ENCODE assay signal across 21 cellular contexts in the genomic region with DNA sequence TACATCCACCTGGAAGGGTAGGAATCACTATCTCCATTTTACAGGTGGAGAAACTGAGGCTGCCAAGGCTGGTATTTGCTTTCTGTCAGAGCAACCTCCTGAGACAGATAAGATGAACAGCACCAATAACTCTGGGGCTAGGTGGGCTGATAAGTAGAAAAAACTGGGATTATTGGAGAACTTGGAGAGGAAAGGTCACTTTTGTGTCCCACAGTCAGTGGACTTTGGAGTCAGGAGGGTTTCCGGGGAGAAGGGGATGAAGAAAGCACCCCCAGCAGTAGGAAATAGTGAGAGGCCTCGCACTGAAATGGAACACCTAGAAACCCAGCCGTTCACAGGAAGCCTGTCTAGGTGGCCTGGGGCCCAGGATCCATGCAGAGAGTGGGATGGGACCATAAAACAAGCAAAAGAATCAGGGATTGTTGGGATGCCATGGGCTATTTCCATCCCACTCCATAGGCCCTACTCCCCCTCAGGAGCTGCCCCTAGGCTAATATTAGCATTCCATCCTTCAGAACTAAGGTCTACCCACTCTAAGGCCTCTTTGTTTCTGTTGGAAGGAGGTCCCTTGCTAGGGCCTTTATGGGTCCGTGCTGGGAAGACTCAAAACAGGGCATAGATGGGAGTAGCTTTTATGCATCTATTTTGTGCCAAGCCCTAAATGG. TPM values are rescaled to one million over a fixed set of nuclear protein-coding genes. Genes with fewer than 3 reads are reported as not detected.
A peak's percentile ranks its signal among the peaks of the same experiment; 100 is the strongest.
DNase-seq lines count a peak whose midpoint lies in the region; ATAC-seq, FAIRE-seq and TF ChIP-seq lines count a peak whose summit lies in the region.
"Had no signal": no experiment of that assay in that cellular context is flagged by ENCODE, and none has a peak within 500 bp of the region (broad histone marks: within the 10 kb centered on the region; RNA-seq: fewer than 3 reads in every experiment).

No MANE protein-coding gene starts in this region.

- H3K4me3 ChIP-seq in HepG2 (replicated peaks in 1 of 3; ENCODE audit: insufficient read depth in 1 of 3, low read depth in 2 of 3, low read length in 3 of 3) (peak overlapping the region in 2 of 3 experiments; percentile 14 to 43; a peak in 3 of 6 replicates), right lobe of liver (no peak overlapping the region), coronary artery (no peak overlapping the region), psoas muscle (no peak overlapping the region)

- H3K27me3 ChIP-seq in HepG2 (ENCODE audit: control insufficient read depth in 1 of 2, insufficient read depth in 2 of 2, low read length in 2 of 2) (no peaks in the 10 kb centered on the region), right lobe of liver (no peaks in the 10 kb centered on the region), psoas muscle (ENCODE audit: insufficient read depth in 3 of 3, low read length in 2 of 3) (no peaks in the 10 kb centered on the region)

- ATAC-seq in HepG2, result peak; percentile 54
- ATAC-seq in right lobe of liver, result no peak
- no peak for ATAC-seq in psoas muscle
- ATAC-seq in GM21723 (IDR thresholded peaks at IDR 0.05; ENCODE audit: unreplicated experiment), result no peak
- ATAC-seq: Panc1 had no signal

- H3K9me3 Mint-ChIP-seq in type B pancreatic cell, result no peaks in the 10 kb centered on the region
- H3K9me3 Mint-ChIP-seq: CD4-positive, alpha-beta T cell; HFFc6 had no signal

- no peak for TF ChIP-seq RAD21 in HepG2 (CRISPR knock-in tag; IDR thresholded peaks at IDR 0.05)

- TF ChIP-seq EP300 in HepG2 (IDR thresholded peaks at IDR 0.05; ENCODE audit: low read depth in 2 of 2, low read length in 2 of 2) (peak in 1 of 2 experiments; percentile 53; a peak in 1 of 4 replicates), HepG2 (CRISPR knock-in tag; IDR thresholded peaks at IDR 0.05; ENCODE audit: borderline replicate concordance) (peak; percentile 47; the same call in 1 of the 2 replicates)

- no peaks in the 10 kb centered on the region for H3K79me2 ChIP-seq in HepG2 (ENCODE audit: insufficient read depth, low read length)

- H3K4me1 Mint-ChIP-seq in type B pancreatic cell (ENCODE audit: unreplicated experiment), result peaks cover 13% of the 10 kb centered on the region

- no peaks in the 10 kb centered on the region for H4K20me1 ChIP-seq in HepG2 (ENCODE audit: insufficient read depth, low read length)

- WGBS in HepG2 (ENCODE audit: low lambda C conversion rate), result 3% methylated on average over 3 of the region's 4 CpGs
- WGBS in right lobe of liver (ENCODE audit: insufficient coverage, low coverage, low lambda C conversion rate, missing lambda C conversion rate), result 68% methylated on average over 2 of the region's 4 CpGs
- 75 to 87% (median 75%) methylated on average over 4 of the region's 4 CpGs for WGBS in psoas muscle, 3 donors

- DNase-seq in HepG2 (ENCODE audit: low spot score) (peak; percentile 91), right lobe of liver (no peak), coronary artery (ENCODE audit: low spot score) (no peak), psoas muscle (no peak), hippocampal formation (lab: John Stamatoyannopoulos, UW) (no peak), type B pancreatic cell (ENCODE audit: extremely low spot score, unreplicated experiment) (no peak), activated gamma-delta T cell (lab: John Stamatoyannopoulos, UW) (no peak)
- DNase-seq: CD4-positive, alpha-beta T cell; DMS79 treated with DMSO at 0.1 percent for 48 hours; GF-D8; HFFc6; NCI-H187 treated with DMSO at 0.1 percent for 48 hours; NCI-H2171; NCI-H446 treated with DMSO at 0.1 percent for 48 hours; NCI-H748 treated with DMSO at 0.1 percent for 48 hours; SHP77 had no signal

- H3K9me3 ChIP-seq in HepG2 (ENCODE audit: low read length) (no peaks in the 10 kb centered on the region), right lobe of liver (no peaks in the 10 kb centered on the region), psoas muscle (no peaks in the 10 kb centered on the region)

- no peak overlapping the region for H3K27ac Mint-ChIP-seq in type B pancreatic cell
- H3K27ac Mint-ChIP-seq: CD4-positive, alpha-beta T cell; HFFc6 had no signal

- no peak overlapping the region for H2AFZ ChIP-seq in HepG2 (ENCODE audit: low read length)

- intact Hi-C loops in HepG2 (cut with micrococcal nuclease; ENCODE audit: unreplicated experiment), result loop anchor here (1.0 to 10.0 kb wide), 3 partner anchors 15 to 48 kb away; partner anchors contain the start of gene FCHSD2
- intact Hi-C loops in right lobe of liver (cut with DNase I), result loop anchor here in 1 of 2 donors (10.0 kb wide), 1 partner anchor 248 kb away; no protein-coding TSS in a partner anchor
- intact Hi-C loops in psoas muscle (cut with DNase I), result no loop called here

- H3K27ac ChIP-seq in HepG2 (ENCODE audit: extremely low read length, insufficient read depth, low read length), result peak overlapping the region; percentile 99
- H3K27ac ChIP-seq in right lobe of liver, result peak overlapping the region in 1 of 3 donors; percentile 81
- H3K27ac ChIP-seq in coronary artery, result peak overlapping the region; percentile 41 to 79
- peak overlapping the region; percentile 6 for H3K27ac ChIP-seq in psoas muscle

- no TSS peak for BruUV-seq in HepG2 (replicated peaks; lab: Mats Ljungman, UMichigan)

- TF ChIP-seq POLR2A in HepG2 (IDR thresholded peaks at IDR 0.05; ENCODE audit: insufficient read depth in 1 of 2, low read depth in 2 of 2, low read length in 2 of 2) (no peak), right lobe of liver (IDR thresholded peaks at IDR 0.05) (no peak)

- no peak overlapping the region for H3K4me3 Mint-ChIP-seq in type B pancreatic cell
- H3K4me3 Mint-ChIP-seq: CD4-positive, alpha-beta T cell; HFFc6 had no signal

- H3K4me1 ChIP-seq in HepG2 (ENCODE audit: insufficient read depth, low read length) (peaks cover 100% of the 10 kb centered on the region), right lobe of liver (peaks cover 0 to 45% (median 6%) of the 10 kb centered on the region in 4 donors), psoas muscle (peaks cover 27% of the 10 kb centered on the region)

- H3K9ac ChIP-seq in HepG2 (ENCODE audit: insufficient read depth, low read depth, low read length), result peak overlapping the region; percentile 52

- H3K27me3 Mint-ChIP-seq in type B pancreatic cell, result peaks cover 1% of the 10 kb centered on the region
- H3K27me3 Mint-ChIP-seq: CD4-positive, alpha-beta T cell had no signal

- peak overlapping the region; percentile 69 for H3K4me2 ChIP-seq in HepG2 (ENCODE audit: low read depth, low read length)

- H3K36me3 ChIP-seq in HepG2 (replicated peaks in 1 of 2; ENCODE audit: control insufficient read depth in 1 of 2, insufficient read depth in 2 of 2, low read length in 2 of 2) (no peaks in the 10 kb centered on the region), right lobe of liver (no peaks in the 10 kb centered on the region), psoas muscle (ENCODE audit: insufficient read depth in 1 of 2, low read depth in 1 of 2) (no peaks in the 10 kb centered on the region)

- peak; percentile 90 for FAIRE-seq in HepG2 (lab: Jason Lieb, UNC)
- FAIRE-seq: D721Med, H1 had no signal

- POLR2A ChIA-PET in HepG2 (lab: Yijun Ruan, JAX), result interaction anchor here (1.3 to 4.0 kb wide), 6 partner anchors 10 to 32 kb away, joined by 6 to 49 read pairs (median 14); partner anchors contain the start of gene FCHSD2

- H3K36me3 Mint-ChIP-seq in type B pancreatic cell, result no peaks in the 10 kb centered on the region

- TF ChIP-seq CTCF in HepG2 (CRISPR knock-in tag; IDR thresholded peaks at IDR 0.05) (0 out of 2 replicates have a peak, but pooled peaks have one; percentile 16), right lobe of liver (IDR thresholded peaks at IDR 0.05) (no peak), coronary artery (IDR thresholded peaks at IDR 0.05) (no peak), psoas muscle (IDR thresholded peaks at IDR 0.05) (no peak), type B pancreatic cell (conservative IDR thresholded peaks at IDR 0.05) (no peak)

- in situ Hi-C loops in HepG2 (cut with HindIII; ENCODE audit: extremely low pct_ligation_motif_present, low pct_unique_long_range_greater_than_20kb), result no loop called here

- CTCF ChIA-PET in HepG2 (lab: Yijun Ruan, JAX; ENCODE audit: low intra/inter-chr PET ratio, low total read pairs), result no interaction called here

RNA-seq across cellular contexts. Expression of gene FCHSD2, which starts 31.0 kb away (rescaled TPM):
- total RNA-seq in HepG2 (2016; rRNA removed; fragmentation: Illumina TruSeq; extraction: Trizol) (20.5 and 23.6 TPM in 2 replicates), right lobe of liver (10 to 100 TPM; 10.8 to 25.9 (median 17.8) TPM), psoas muscle (10 to 100 TPM in 3 of 4 donors, 1 to 10 TPM in 1; 9.7 to 18.5 (median 15.1) TPM), type B pancreatic cell (ENCODE audit: low replicate concordance) (30.8 and 32.0 TPM in 2 replicates)
- total RNA-seq in HepG2 (2016; cell fraction: cytosol; rRNA removed; fragmentation: Illumina TruSeq; extraction: Trizol; ENCODE audit: low read depth), result 36.4 and 45.6 TPM in 2 replicates
- total RNA-seq in HepG2 (2016; cell fraction: insoluble cytoplasmic fraction; rRNA removed; fragmentation: Illumina TruSeq; extraction: Trizol), result 17.9 and 25.0 TPM in 2 replicates
- total RNA-seq in HepG2 (2016; cell fraction: membrane; rRNA removed; fragmentation: Illumina TruSeq; extraction: Trizol), result 23.5 and 26.3 TPM in 2 replicates
- total RNA-seq in HepG2 (2016; cell fraction: nucleus; rRNA removed; fragmentation: Illumina TruSeq; extraction: Trizol), result 28.1 and 35.4 TPM in 2 replicates
- polyA plus RNA-seq in HepG2 (2011; rRNA removed) (24.6 and 24.8 TPM in 2 replicates), psoas muscle (1 to 10 TPM; 5.7 to 9.6 (median 8.0) TPM)
- polyA plus RNA-seq in HepG2 (2011; cell fraction: cytosol; rRNA removed), result 14.0 and 18.1 TPM in 2 replicates
- polyA plus RNA-seq in HepG2 (2011; cell fraction: nucleus; rRNA removed), result 32.8 and 33.0 TPM in 2 replicates
- 20.0 and 26.1 TPM in 2 replicates for polyA plus RNA-seq in HepG2 (2012)
- polyA plus RNA-seq in HepG2 (2016; cell fraction: cytosol; fragmentation: Illumina TruSeq; extraction: Trizol; ENCODE audit: low read depth), result 8.8 and 9.5 TPM in 2 replicates
- 27.6 and 28.5 TPM in 2 replicates for polyA plus RNA-seq in HepG2 (2016; cell fraction: insoluble cytoplasmic fraction; fragmentation: Illumina TruSeq; extraction: Trizol; ENCODE audit: low read depth)
- 18.7 and 19.6 TPM in 2 replicates for polyA plus RNA-seq in HepG2 (2016; cell fraction: membrane; fragmentation: Illumina TruSeq; extraction: Trizol; ENCODE audit: low read depth)
- 50.7 and 53.8 TPM in 2 replicates for polyA plus RNA-seq in HepG2 (2016; cell fraction: nucleus; fragmentation: Illumina TruSeq; extraction: Trizol; ENCODE audit: insufficient read depth, low read depth)
- polyA minus RNA-seq in HepG2 (2011; rRNA and poly(A)+ RNA removed; ENCODE audit: low replicate concordance), result 9.0 and 22.4 TPM in 2 replicates
- 21.3 and 25.2 TPM in 2 replicates for polyA minus RNA-seq in HepG2 (2011; cell fraction: cytosol; rRNA and poly(A)+ RNA removed)
- 51.1 and 62.9 TPM in 2 replicates for polyA minus RNA-seq in HepG2 (2011; cell fraction: nucleus; rRNA and poly(A)+ RNA removed)

RNA-seq across cellular contexts. Expression of gene P2RY2, which starts 45.0 kb away (rescaled TPM):
- total RNA-seq in HepG2 (2016; rRNA removed; fragmentation: Illumina TruSeq; extraction: Trizol) (3.0 and 3.1 TPM in 2 replicates), right lobe of liver (1 to 10 TPM; 2.6 to 5.1 (median 3.5) TPM), psoas muscle (10 to 100 TPM; 18.7 to 90.9 (median 43.8) TPM), type B pancreatic cell (ENCODE audit: low replicate concordance) (12.1 and 25.3 TPM in 2 replicates)
- total RNA-seq in HepG2 (2016; cell fraction: cytosol; rRNA removed; fragmentation: Illumina TruSeq; extraction: Trizol; ENCODE audit: low read depth), result 0.71 and 0.91 TPM in 2 replicates
- total RNA-seq in HepG2 (2016; cell fraction: insoluble cytoplasmic fraction; rRNA removed; fragmentation: Illumina TruSeq; extraction: Trizol), result 2.6 and 3.4 TPM in 2 replicates
- 2.5 and 3.7 TPM in 2 replicates for total RNA-seq in HepG2 (2016; cell fraction: membrane; rRNA removed; fragmentation: Illumina TruSeq; extraction: Trizol)
- 2.9 and 3.2 TPM in 2 replicates for total RNA-seq in HepG2 (2016; cell fraction: nucleus; rRNA removed; fragmentation: Illumina TruSeq; extraction: Trizol)
- polyA plus RNA-seq in HepG2 (2011; rRNA removed) (0.95 and 1.6 TPM in 2 replicates), psoas muscle (10 to 100 TPM; 43.8 to 50.9 (median 44.9) TPM)
- polyA plus RNA-seq in HepG2 (2011; cell fraction: cytosol; rRNA removed), result 1.0 and 1.1 TPM in 2 replicates
- 1.6 TPM in 2 replicates for polyA plus RNA-seq in HepG2 (2011; cell fraction: nucleus; rRNA removed)
- polyA plus RNA-seq in HepG2 (2012), result 0.24 and 0.47 TPM in 2 replicates
- 0.67 and 1.3 TPM in 2 replicates for polyA plus RNA-seq in HepG2 (2016; cell fraction: cytosol; fragmentation: Illumina TruSeq; extraction: Trizol; ENCODE audit: low read depth)
- 2.5 and 3.0 TPM in 2 replicates for polyA plus RNA-seq in HepG2 (2016; cell fraction: insoluble cytoplasmic fraction; fragmentation: Illumina TruSeq; extraction: Trizol; ENCODE audit: low read depth)
- polyA plus RNA-seq in HepG2 (2016; cell fraction: membrane; fragmentation: Illumina TruSeq; extraction: Trizol; ENCODE audit: low read depth), result 2.0 and 2.3 TPM in 2 replicates
- polyA plus RNA-seq in HepG2 (2016; cell fraction: nucleus; fragmentation: Illumina TruSeq; extraction: Trizol; ENCODE audit: insufficient read depth, low read depth), result 2.1 and 3.2 TPM in 2 replicates
- polyA minus RNA-seq in HepG2 (2011; rRNA and poly(A)+ RNA removed; ENCODE audit: low replicate concordance), result 1.4 and 2.5 TPM in 2 replicates
- polyA minus RNA-seq in HepG2 (2011; cell fraction: cytosol; rRNA and poly(A)+ RNA removed), result 0.49 and 1.5 TPM in 2 replicates
- 0.77 and 1.1 TPM in 2 replicates for polyA minus RNA-seq in HepG2 (2011; cell fraction: nucleus; rRNA and poly(A)+ RNA removed)
- total RNA-seq: A673; CD4-positive, alpha-beta T cell had no signal

Comparison
In these comparisons a context has a peak if more than half of its experiments do, and no peak if none do; other contexts are left out.
1. H3K4me3 ChIP-seq: peak in HepG2 (2 of 3); none in right lobe of liver (0 of 3), coronary artery (single experiment) and psoas muscle (single experiment).